Comparison of ENCODE assay signal across 26 cellular contexts in the genomic region with DNA sequence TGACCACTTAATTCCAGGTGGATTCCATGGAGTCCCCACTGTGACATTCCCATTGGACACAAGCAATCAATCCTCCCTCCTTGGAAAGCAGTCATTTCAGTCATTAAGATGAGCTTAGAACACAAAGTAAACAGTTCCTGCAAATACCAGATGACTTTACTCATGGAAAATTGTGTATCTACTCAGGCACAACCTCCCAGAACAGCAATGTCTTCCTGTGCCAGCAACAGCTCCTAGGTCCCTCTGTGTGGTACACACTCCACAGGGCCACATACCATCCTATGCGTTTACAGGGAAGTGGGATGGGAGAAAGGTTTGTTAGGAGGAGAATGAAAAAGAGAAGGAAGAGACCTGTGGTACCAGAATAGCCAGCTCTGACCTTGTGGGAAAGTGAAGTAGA. TPM values are rescaled to one million over a fixed set of nuclear protein-coding genes. Genes with fewer than 3 reads are reported as not detected.
A peak's percentile ranks its signal among the peaks of the same experiment; 100 is the strongest.
DNase-seq lines count a peak whose midpoint lies in the region; ATAC-seq and TF ChIP-seq lines count a peak whose summit lies in the region.
"Had no signal": no experiment of that assay in that cellular context is flagged by ENCODE, and none has a peak within 500 bp of the region (broad histone marks: within the 10 kb centered on the region; RNA-seq: fewer than 3 reads in every experiment).

No MANE protein-coding gene starts in this region.

- H3K9me3 Mint-ChIP-seq in activated T-helper 17 cell treated with anti-CD3 and anti-CD28 coated beads, Interleukin-2, amount 50 U/mL, for 72 hours: no peaks in the 10 kb centered on the region
- H3K9me3 Mint-ChIP-seq: activated CD4-positive, alpha-beta memory T cell treated with anti-CD3 and anti-CD28 coated beads, Interleukin-2, amount 10 ng/mL, durations not matched to agents 7 days and 5 days; activated naive CD4-positive, alpha-beta T cell treated with anti-CD3 and anti-CD28 coated beads, Interleukin-2, amount 50 U/mL, for 24 hours; type B pancreatic cell had no signal

- 35 to 67% (median 49%) methylated on average over 1 of the region's 1 CpG for WGBS in stomach, 5 donors

- no peak overlapping the region for H3K4me3 Mint-ChIP-seq in activated T-helper 17 cell treated with anti-CD3 and anti-CD28 coated beads, Interleukin-2, amount 50 U/mL, for 72 hours
- H3K4me3 Mint-ChIP-seq: activated CD4-positive, alpha-beta memory T cell treated with anti-CD3 and anti-CD28 coated beads, Interleukin-2, amount 10 ng/mL, durations not matched to agents 7 days and 5 days; activated naive CD4-positive, alpha-beta T cell treated with anti-CD3 and anti-CD28 coated beads, Interleukin-2, amount 50 U/mL, for 24 hours; naive thymus-derived CD4-positive, alpha-beta T cell; stimulated activated memory B cell treated with anti-CD40 and anti-IgM and Interleukin-4, amounts not matched to agents 10 μg/mL and 1 μg/mL and 100 μg/mL, for 72 hours; type B pancreatic cell had no signal

- no peaks in the 10 kb centered on the region for H3K27me3 ChIP-seq in stomach

- H3K27ac ChIP-seq in stomach: peak overlapping the region in 4 of 5 donors; percentile 37 to 50 (median 44)

- H3K36me3 ChIP-seq in stomach (peaks cover 31 to 97% (median 87%) of the 10 kb centered on the region in 4 donors), mucosa of descending colon (ENCODE audit: low read depth) (no peaks in the 10 kb centered on the region)

- peaks cover 6% of the 10 kb centered on the region for H3K4me1 Mint-ChIP-seq in activated T-helper 17 cell treated with anti-CD3 and anti-CD28 coated beads, Interleukin-2, amount 50 U/mL, for 72 hours

- TF ChIP-seq CTCF in stomach (IDR thresholded peaks at IDR 0.05): no peak
- no peak for TF ChIP-seq CTCF in mucosa of descending colon (IDR thresholded peaks at IDR 0.05)

- ATAC-seq in activated T-helper 17 cell treated with anti-CD3 and anti-CD28 coated beads, Interleukin-2, amount 50 U/mL, for 72 hours (replicated peaks): no peak
- ATAC-seq in mucosa of descending colon: no peak
- ATAC-seq in HG03571 (IDR thresholded peaks at IDR 0.05; ENCODE audit: unreplicated experiment): no peak
- ATAC-seq: naive thymus-derived CD4-positive, alpha-beta T cell; stimulated activated memory B cell treated with anti-CD40 and anti-IgM and Interleukin-4, amounts not matched to agents 10 μg/mL and 1 μg/mL and 100 μg/mL, for 72 hours had no signal

- DNase-seq in NCI-H146 (lab: John Stamatoyannopoulos, UW) (peak; percentile 8), NCI-H146 treated with DMSO at 0.1 percent for 48 hours (lab: John Stamatoyannopoulos, UW; ENCODE audit: unreplicated experiment) (no peak), iris pigment epithelial cell (ENCODE audit: low read depth) (peak; percentile 44), stomach (no peak), Ammon's horn (ENCODE audit: low spot score) (no peak), mucosa of descending colon (no peak)
- DNase-seq: 8988T; activated CD4-positive, alpha-beta memory T cell treated with anti-CD3 and anti-CD28 coated beads, Interleukin-2, amount 10 ng/mL, durations not matched to agents 7 days and 5 days; activated CD8-positive, alpha-beta memory T cell treated with anti-CD3 and anti-CD28 coated beads, Interleukin-2, amount 50 U/mL, for 4 hours; glutamatergic neuron; GOT3; Kasumi-1; kidney; midbrain; naive thymus-derived CD4-positive, alpha-beta T cell; NCI-H1436; NCI-H226; occipital lobe; SIG-M5; stimulated activated CD4-positive, alpha-beta T cell treated with anti-CD3 and anti-CD28 coated beads, Interleukin-4, amount 100 ng/mL, for 4 hours; substantia nigra had no signal

- H3K36me3 Mint-ChIP-seq in activated T-helper 17 cell treated with anti-CD3 and anti-CD28 coated beads, Interleukin-2, amount 50 U/mL, for 72 hours (ENCODE audit: low read depth): peaks cover 89% of the 10 kb centered on the region

- H3K27me3 Mint-ChIP-seq in activated T-helper 17 cell treated with anti-CD3 and anti-CD28 coated beads, Interleukin-2, amount 50 U/mL, for 72 hours: no peaks in the 10 kb centered on the region
- H3K27me3 Mint-ChIP-seq: activated CD4-positive, alpha-beta memory T cell treated with anti-CD3 and anti-CD28 coated beads, Interleukin-2, amount 10 ng/mL, durations not matched to agents 7 days and 5 days; activated naive CD4-positive, alpha-beta T cell treated with anti-CD3 and anti-CD28 coated beads, Interleukin-2, amount 50 U/mL, for 24 hours; naive thymus-derived CD4-positive, alpha-beta T cell; stimulated activated memory B cell treated with anti-CD40 and anti-IgM and Interleukin-4, amounts not matched to agents 10 μg/mL and 1 μg/mL and 100 μg/mL, for 72 hours; type B pancreatic cell had no signal

- H3K4me3 ChIP-seq in stomach (no peak overlapping the region), mucosa of descending colon (no peak overlapping the region)

- no peaks in the 10 kb centered on the region for H3K9me3 ChIP-seq in stomach
- H3K9me3 ChIP-seq in mucosa of descending colon: no peaks in the 10 kb centered on the region

- no peak for TF ChIP-seq POLR2A in stomach (IDR thresholded peaks at IDR 0.05)

- peak overlapping the region; percentile 56 for H3K27ac Mint-ChIP-seq in activated T-helper 17 cell treated with anti-CD3 and anti-CD28 coated beads, Interleukin-2, amount 50 U/mL, for 72 hours
- H3K27ac Mint-ChIP-seq: activated CD4-positive, alpha-beta memory T cell treated with anti-CD3 and anti-CD28 coated beads, Interleukin-2, amount 10 ng/mL, durations not matched to agents 7 days and 5 days; activated naive CD4-positive, alpha-beta T cell treated with anti-CD3 and anti-CD28 coated beads, Interleukin-2, amount 50 U/mL, for 24 hours; stimulated activated memory B cell treated with anti-CD40 and anti-IgM and Interleukin-4, amounts not matched to agents 10 μg/mL and 1 μg/mL and 100 μg/mL, for 72 hours; type B pancreatic cell had no signal

- no peak for TF ChIP-seq EP300 in stomach (IDR thresholded peaks at IDR 0.05)

- intact Hi-C loops in stomach (cut with DNase I; ENCODE audit: low total_unique reads) (no loop called here), mucosa of descending colon (cut with DNase I, micrococcal nuclease) (no loop called here)

- H3K4me1 ChIP-seq in stomach (peaks cover 19 to 56% (median 40%) of the 10 kb centered on the region in 4 donors), mucosa of descending colon (ENCODE audit: low read depth) (no peaks in the 10 kb centered on the region)

RNA-seq across cellular contexts. Expression of a gene that starts 53.7 kb away (rescaled TPM):
- total RNA-seq in activated T-helper 17 cell treated with anti-CD3 and anti-CD28 coated beads, Interleukin-2, amount 50 U/mL, for 72 hours: 10 to 100 TPM; 28.4 TPM
- total RNA-seq in stomach: 10 to 100 TPM; 35.6 to 51.9 (median 45.5) TPM
- 10 to 100 TPM in 2 of 3 donors, 1 to 10 TPM in 1; 7.2 to 15.0 (median 11.5) TPM for polyA plus RNA-seq in stomach
- total RNA-seq in mucosa of descending colon: 10 to 100 TPM; 19.3 to 43.8 (median 20.7) TPM

Comparison
In these comparisons a context has a peak if more than half of its experiments do, and no peak if none do; other contexts are left out.
1. DNase-seq: peak in NCI-H146 (single experiment) and iris pigment epithelial cell (single experiment); none in NCI-H146 treated with DMSO at 0.1 percent for 48 hours (single experiment), stomach (single experiment), Ammon's horn (single experiment) and mucosa of descending colon (0 of 3).